Comparison of ENCODE assay signal across 15 cellular contexts in genomic region chr22:25420471-25420924, GRCh38.
DNase-seq lines count a peak whose midpoint lies in the region; ATAC-seq, FAIRE-seq and TF ChIP-seq lines count a peak whose summit lies in the region.
"Had no signal": no experiment of that assay in that cellular context is flagged by ENCODE, and none has a peak within 500 bp of the region (broad histone marks: within the 10 kb centered on the region; RNA-seq: fewer than 3 reads in every experiment).

No MANE protein-coding gene starts in this region.

- H4K8ac ChIP-seq in mesendoderm (ENCODE audit: low read depth, low read length) = no peak overlapping the region

- WGBS in mesendoderm (ENCODE audit: extremely low coverage, insufficient coverage, low lambda C conversion rate) = no CpG with 5 or more reads among the region's 21 CpGs

- POLR2A ChIA-PET in activated naive CD8-positive, alpha-beta T cell treated with anti-CD3 and anti-CD28 coated beads, Interleukin-2, amount 10 ng/mL, durations not matched to agents 7 days and 5 days (lab: Charles Lee) = no interaction called here

- no peak overlapping the region for H3K18ac ChIP-seq in mesendoderm (ENCODE audit: low read length)

- H3K56ac ChIP-seq in mesendoderm (ENCODE audit: low read length) = peak overlapping the region; percentile 59

- no peak overlapping the region for H2AK5ac ChIP-seq in mesendoderm (ENCODE audit: low read length)

- FAIRE-seq in urothelium cell line (lab: Jason Lieb, UNC) = peak; percentile 23
- FAIRE-seq: GM18507 had no signal

- DNase-seq in cardiac muscle cell (ENCODE audit: low read depth in 1 of 2, low spot score in 1 of 2) = no peak
- DNase-seq in left ventricle myocardium superior = no peak
- DNase-seq in activated naive CD8-positive, alpha-beta T cell treated with anti-CD3 and anti-CD28 coated beads, Interleukin-2, amount 10 ng/mL, durations not matched to agents 7 days and 5 days = no peak
- no peak for DNase-seq in mesendoderm
- peak; percentile 42 for DNase-seq in urothelium cell line (ENCODE audit: low spot score)
- no peak for DNase-seq in putamen (ENCODE audit: low spot score)
- no peak for DNase-seq in NCI-H2081 treated with DMSO at 0.1 percent for 48 hours (lab: John Stamatoyannopoulos, UW)
- DNase-seq: activated CD4-positive, CD25-positive, alpha-beta regulatory T cell; foreskin melanocyte; natural killer cell; NCI-H510A treated with DMSO at 0.1 percent for 48 hours had no signal

- ATAC-seq in left ventricle myocardium superior (no peak), HG02852 (IDR thresholded peaks at IDR 0.05; ENCODE audit: unreplicated experiment) (no peak)
- ATAC-seq in activated naive CD8-positive, alpha-beta T cell treated with anti-CD3 and anti-CD28 coated beads, Interleukin-2, amount 10 ng/mL, durations not matched to agents 7 days and 5 days (ENCODE audit: low read depth) = no peak
- ATAC-seq: HCT116 had no signal

- no peak overlapping the region for H3K9ac ChIP-seq in mesendoderm (ENCODE audit: low read length)

- H2BK5ac ChIP-seq in mesendoderm (ENCODE audit: low read length) = no peak overlapping the region

- H3K27ac Mint-ChIP-seq in activated naive CD8-positive, alpha-beta T cell treated with anti-CD3 and anti-CD28 coated beads, Interleukin-2, amount 10 ng/mL, durations not matched to agents 7 days and 5 days = no peak overlapping the region
- H3K27ac Mint-ChIP-seq: natural killer cell had no signal

- H3K79me1 ChIP-seq in mesendoderm (ENCODE audit: low read length) = no peaks in the 10 kb centered on the region

- intact Hi-C loops in left ventricle myocardium superior (cut with micrococcal nuclease) = loop anchor here (10.0 kb wide), 1 partner anchor 56 kb away; no protein-coding TSS in a partner anchor

- H3K4me2 ChIP-seq in mesendoderm (ENCODE audit: low read length) = peak overlapping the region; percentile 69

- no peak overlapping the region for H2BK120ac ChIP-seq in mesendoderm (ENCODE audit: low read depth, low read length)

- no peaks in the 10 kb centered on the region for H3K9me3 ChIP-seq in cardiac muscle cell (ENCODE audit: low read depth)

- H3K4me3 ChIP-seq in cardiac muscle cell (peak overlapping the region; percentile 31), mesendoderm (ENCODE audit: low read length) (no peak overlapping the region)

- peaks cover 3% of the 10 kb centered on the region for H3K36me3 Mint-ChIP-seq in activated naive CD8-positive, alpha-beta T cell treated with anti-CD3 and anti-CD28 coated beads, Interleukin-2, amount 10 ng/mL, durations not matched to agents 7 days and 5 days
- H3K36me3 Mint-ChIP-seq: CD4-positive, CD25-positive, alpha-beta regulatory T cell; natural killer cell had no signal

- no peak for TF ChIP-seq CTCF in cardiac muscle cell (IDR thresholded peaks at IDR 0.05; ENCODE audit: low read depth, low read length)

- no peak overlapping the region for H4K5ac ChIP-seq in mesendoderm (ENCODE audit: low read length)

- no peak overlapping the region for H3K27ac ChIP-seq in cardiac muscle cell
- no peak overlapping the region for H3K27ac ChIP-seq in mesendoderm (ENCODE audit: low read depth, low read length)

- H3K79me2 ChIP-seq in mesendoderm (ENCODE audit: control insufficient read depth, insufficient read depth, low read length) = no peaks in the 10 kb centered on the region

- H3K27me3 Mint-ChIP-seq in activated naive CD8-positive, alpha-beta T cell treated with anti-CD3 and anti-CD28 coated beads, Interleukin-2, amount 10 ng/mL, durations not matched to agents 7 days and 5 days = peaks cover 86% of the 10 kb centered on the region

- no peak overlapping the region for H2BK15ac ChIP-seq in mesendoderm (replicated peaks; ENCODE audit: low read depth)

- H3K4me1 ChIP-seq in cardiac muscle cell (ENCODE audit: low read depth) (peaks cover 3% of the 10 kb centered on the region), mesendoderm (ENCODE audit: control insufficient read depth, low read depth, low read length) (no peaks in the 10 kb centered on the region)

- no peak overlapping the region for H3K4ac ChIP-seq in mesendoderm (ENCODE audit: low read depth, low read length)

- H3K36me3 ChIP-seq in cardiac muscle cell = no peaks in the 10 kb centered on the region
- H3K36me3 ChIP-seq in mesendoderm (ENCODE audit: control insufficient read depth, insufficient read depth, low read length) = no peaks in the 10 kb centered on the region

- H3K27me3 ChIP-seq in cardiac muscle cell (peaks cover 90% of the 10 kb centered on the region), mesendoderm (ENCODE audit: insufficient read depth, low read length, poor library complexity) (peaks cover 20% of the 10 kb centered on the region)

- no peaks in the 10 kb centered on the region for H3K9me3 Mint-ChIP-seq in activated naive CD8-positive, alpha-beta T cell treated with anti-CD3 and anti-CD28 coated beads, Interleukin-2, amount 10 ng/mL, durations not matched to agents 7 days and 5 days
- H3K9me3 Mint-ChIP-seq: natural killer cell had no signal

- peaks cover 17% of the 10 kb centered on the region for H3K4me1 Mint-ChIP-seq in activated naive CD8-positive, alpha-beta T cell treated with anti-CD3 and anti-CD28 coated beads, Interleukin-2, amount 10 ng/mL, durations not matched to agents 7 days and 5 days

- H3K4me3 Mint-ChIP-seq in activated naive CD8-positive, alpha-beta T cell treated with anti-CD3 and anti-CD28 coated beads, Interleukin-2, amount 10 ng/mL, durations not matched to agents 7 days and 5 days = peak overlapping the region; percentile 68

- no peak overlapping the region for H3K23ac ChIP-seq in mesendoderm (ENCODE audit: low read length)
